In the genomic region with DNA sequence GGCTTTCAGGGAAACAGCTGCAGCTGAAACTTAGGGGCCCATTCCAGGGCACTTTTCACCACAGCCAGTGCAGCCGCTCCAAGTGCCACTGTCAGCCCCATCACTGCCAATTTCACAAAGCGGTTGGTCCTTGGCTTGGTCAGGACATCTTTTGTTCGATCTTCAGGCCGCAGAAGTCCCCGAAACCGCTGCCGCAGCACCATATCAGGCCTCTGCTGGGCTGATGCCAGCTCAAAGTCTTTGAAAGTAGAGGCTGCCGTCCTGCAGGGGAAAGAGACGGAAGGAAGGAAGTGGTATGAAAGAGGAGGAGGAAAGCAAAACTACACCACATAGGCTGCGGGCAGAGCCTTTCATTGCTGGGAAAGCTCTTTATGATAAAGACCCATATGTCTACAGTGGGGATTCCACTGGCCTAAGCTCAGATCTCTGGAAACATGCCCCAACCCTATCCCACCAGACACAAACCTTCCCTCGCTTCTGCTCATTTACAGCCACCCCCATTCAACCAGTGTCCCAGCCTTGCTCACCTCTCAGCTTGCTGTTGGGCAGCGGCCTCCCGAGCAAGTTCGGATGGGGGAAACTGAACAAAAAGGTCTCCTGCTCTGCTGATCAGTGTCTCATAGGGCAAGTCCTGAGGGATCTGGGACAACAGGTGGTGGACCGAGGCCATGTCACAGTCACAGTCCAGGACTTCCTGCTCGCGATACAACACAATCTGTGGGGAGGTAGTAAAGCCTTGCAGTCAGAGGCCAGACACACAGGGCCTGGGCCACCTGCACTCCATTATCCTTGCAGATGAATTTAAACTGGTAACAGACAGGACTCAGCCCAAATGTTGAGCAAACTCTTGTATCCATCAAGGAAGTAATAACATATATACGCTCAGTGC, we compare ENCODE assay signal across 10 cellular contexts. TPM values are rescaled to one million over a fixed set of nuclear protein-coding genes. Genes with fewer than 3 reads are reported as not detected.
A peak's percentile ranks its signal among the peaks of the same experiment; 100 is the strongest.
DNase-seq lines count a peak whose midpoint lies in the region; ATAC-seq and TF ChIP-seq lines count a peak whose summit lies in the region.
"Had no signal": no experiment of that assay in that cellular context is flagged by ENCODE, and none has a peak within 500 bp of the region (broad histone marks: within the 10 kb centered on the region; RNA-seq: fewer than 3 reads in every experiment).

No MANE protein-coding gene starts in this region.

- TF ChIP-seq POLR2A in spleen (IDR thresholded peaks at IDR 0.05), result no peak

- H3K36me3 ChIP-seq in DOHH2 (ENCODE audit: control insufficient read depth, low read length) (peaks cover 66% of the 10 kb centered on the region), spleen (peaks cover 0 to 99% (median 64%) of the 10 kb centered on the region in 6 donors)

- H3K27ac Mint-ChIP-seq in T-helper 17 cell, result peak overlapping the region; percentile 84
- peak overlapping the region; percentile 91 for H3K27ac Mint-ChIP-seq in activated naive CD4-positive, alpha-beta T cell treated with anti-CD3 and anti-CD28 coated beads for 36 hours

- H3K27me3 Mint-ChIP-seq in T-helper 17 cell, result no peaks in the 10 kb centered on the region
- no peaks in the 10 kb centered on the region for H3K27me3 Mint-ChIP-seq in activated naive CD4-positive, alpha-beta T cell treated with anti-CD3 and anti-CD28 coated beads for 36 hours (ENCODE audit: low read depth)

- intact Hi-C loops in activated naive CD4-positive, alpha-beta T cell treated with anti-CD3 and anti-CD28 coated beads for 36 hours (cut with micrococcal nuclease), result loop anchor here (1.0 to 2.0 kb wide), 2 partner anchors 23 to 40 kb away; a partner anchor contains a TSS
- intact Hi-C loops in spleen (cut with DNase I; ENCODE audit: low total_unique reads), result loop anchor here (10.0 kb wide), 1 partner anchor 84 kb away; no protein-coding TSS in a partner anchor

- CTCF ChIA-PET in activated naive CD4-positive, alpha-beta T cell treated with anti-CD3 and anti-CD28 coated beads for 36 hours (lab: Charles Lee), result interaction anchor here (0.6 to 3.0 kb wide), 3 partner anchors 25 to 84 kb away, joined by 3 to 9 read pairs (median 3); no protein-coding TSS in a partner anchor

- peak; percentile 92 for ATAC-seq in T-helper 17 cell
- no peak for ATAC-seq in GM21381 (IDR thresholded peaks at IDR 0.05; ENCODE audit: unreplicated experiment)
- no peak for ATAC-seq in HG03520 (IDR thresholded peaks at IDR 0.05; ENCODE audit: unreplicated experiment)

- DNase-seq in T-helper 17 cell, result peak; percentile 29 to 48 (median 47)
- DNase-seq in activated naive CD4-positive, alpha-beta T cell treated with anti-CD3 and anti-CD28 coated beads for 36 hours, result peak; percentile 79
- DNase-seq in spleen, result peak; percentile 84
- no peak for DNase-seq in COLO829 (ENCODE audit: low spot score)
- DNase-seq in GM03348 (ENCODE audit: low spot score), result no peak
- DNase-seq: NCI-H526 treated with DMSO at 0.1 percent for 48 hours had no signal

- no peaks in the 10 kb centered on the region for H3F3A ChIP-seq in DOHH2 (ENCODE audit: control insufficient read depth, insufficient read depth)

- peak overlapping the region; percentile 88 for H3K4me3 Mint-ChIP-seq in T-helper 17 cell
- peak overlapping the region; percentile 74 for H3K4me3 Mint-ChIP-seq in activated naive CD4-positive, alpha-beta T cell treated with anti-CD3 and anti-CD28 coated beads for 36 hours

- H3K27me3 ChIP-seq in DOHH2 (ENCODE audit: control insufficient read depth, low read length) (no peaks in the 10 kb centered on the region), spleen (replicated peaks in 1 of 7) (no peaks in the 10 kb centered on the region)
- H3K27me3 ChIP-seq: cardiac muscle cell had no signal

- H3K36me3 Mint-ChIP-seq in T-helper 17 cell (ENCODE audit: low read depth), result peaks cover 4% of the 10 kb centered on the region
- peaks cover 72% of the 10 kb centered on the region for H3K36me3 Mint-ChIP-seq in activated naive CD4-positive, alpha-beta T cell treated with anti-CD3 and anti-CD28 coated beads for 36 hours (ENCODE audit: low read depth)

- H3K9me3 Mint-ChIP-seq in activated naive CD4-positive, alpha-beta T cell treated with anti-CD3 and anti-CD28 coated beads for 36 hours, result no peaks in the 10 kb centered on the region

- H3K79me2 ChIP-seq in DOHH2 (ENCODE audit: control insufficient read depth, low read length), result no peaks in the 10 kb centered on the region

- 19 to 36% (median 28%) methylated on average over 18 of the region's 18 CpGs for WGBS in spleen, 5 donors

- H3K9me2 ChIP-seq in DOHH2 (replicated peaks; ENCODE audit: control insufficient read depth, low read length), result no peaks in the 10 kb centered on the region

- H3K4me1 ChIP-seq in DOHH2 (ENCODE audit: control insufficient read depth, low read length), result peaks cover 32% of the 10 kb centered on the region
- H3K4me1 ChIP-seq in spleen, result peaks cover 22 to 55% (median 35%) of the 10 kb centered on the region in 6 donors

- peaks cover 43% of the 10 kb centered on the region for H3K4me1 Mint-ChIP-seq in T-helper 17 cell
- peaks cover 55% of the 10 kb centered on the region for H3K4me1 Mint-ChIP-seq in activated naive CD4-positive, alpha-beta T cell treated with anti-CD3 and anti-CD28 coated beads for 36 hours (ENCODE audit: low read depth)

- no peak overlapping the region for H3K27ac ChIP-seq in DOHH2 (ENCODE audit: low read depth, low read length)
- H3K27ac ChIP-seq in spleen, result peak overlapping the region; percentile 3 to 85 (median 74)
- H3K27ac ChIP-seq: cardiac muscle cell had no signal

- no peaks in the 10 kb centered on the region for H3K9me3 ChIP-seq in DOHH2 (ENCODE audit: control insufficient read depth, insufficient read depth, low read length)
- no peaks in the 10 kb centered on the region for H3K9me3 ChIP-seq in T-helper 17 cell (ENCODE audit: control insufficient read depth, low read length, poor library complexity, severe bottlenecking)
- no peaks in the 10 kb centered on the region for H3K9me3 ChIP-seq in spleen

- peak overlapping the region; percentile 46 for H3K4me2 ChIP-seq in DOHH2 (ENCODE audit: low read length)

- H3K4me3 ChIP-seq in DOHH2 (ENCODE audit: low read length) (no peak overlapping the region), spleen (peak overlapping the region in 5 of 8 donors; percentile 4 to 53 (median 20))
- H3K4me3 ChIP-seq: cardiac muscle cell had no signal

- no peaks in the 10 kb centered on the region; the same call in 1 of the 2 replicates for H4K20me1 ChIP-seq in DOHH2 (ENCODE audit: control insufficient read depth, insufficient read depth, low read depth, low read length)

- TF ChIP-seq CTCF in DOHH2 (IDR thresholded peaks at IDR 0.05; ENCODE audit: low read depth, low read length, poor library complexity, severe bottlenecking), result no peak
- no peak for TF ChIP-seq CTCF in spleen (IDR thresholded peaks at IDR 0.05 in 8 of 11, conservative IDR thresholded peaks at IDR 0.05 in 3 of 11)

RNA-seq across cellular contexts. Expression of a gene that starts 23.5 kb away (rescaled TPM):
- total RNA-seq in T-helper 17 cell (10 to 100 TPM; 20.6 to 29.4 TPM), spleen (10 to 100 TPM; 30.6 to 41.0 (median 34.8) TPM)
- 10 to 100 TPM; 16.2 to 17.4 TPM for total RNA-seq in activated naive CD4-positive, alpha-beta T cell treated with anti-CD3 and anti-CD28 coated beads for 36 hours
- polyA plus RNA-seq in spleen, result 10 to 100 TPM in 2 of 3 donors, 1 to 10 TPM in 1; 9.2 to 15.1 (median 10.3) TPM

RNA-seq across cellular contexts. Expression of a gene that starts 30.7 kb away (rescaled TPM):
- 10 to 100 TPM; 62.1 to 72.7 TPM for total RNA-seq in T-helper 17 cell
- total RNA-seq in activated naive CD4-positive, alpha-beta T cell treated with anti-CD3 and anti-CD28 coated beads for 36 hours, result 100 to 1,000 TPM; 150 to 160 TPM
- total RNA-seq in spleen, result 100 to 1,000 TPM in 4 of 7 donors, 10 to 100 TPM in 3; 90.2 to 124 (median 105) TPM
- polyA plus RNA-seq in spleen, result 100 to 1,000 TPM in 1 of 3 donors, 10 to 100 TPM in 2; 78.6 to 152 (median 98.9) TPM

RNA-seq across cellular contexts. Expression of a gene that starts 58.3 kb away (rescaled TPM):
- total RNA-seq in T-helper 17 cell (1 to 10 TPM; 1.8 to 3.3 TPM), spleen (10 to 100 TPM in 4 of 7 donors, 1 to 10 TPM in 3; 8.3 to 25.7 (median 12.0) TPM)
- total RNA-seq in activated naive CD4-positive, alpha-beta T cell treated with anti-CD3 and anti-CD28 coated beads for 36 hours, result 10 to 100 TPM; 47.4 to 49.2 TPM
- polyA plus RNA-seq in spleen, result 10 to 100 TPM in 2 of 3 donors, 1 to 10 TPM in 1; 5.7 to 11.7 (median 11.6) TPM

Comparison
In these comparisons a context has a peak if more than half of its experiments do, and no peak if none do; other contexts are left out.
1. DNase-seq: peak in T-helper 17 cell (3 of 3), activated naive CD4-positive, alpha-beta T cell treated with anti-CD3 and anti-CD28 coated beads for 36 hours (single experiment) and spleen (single experiment); none in COLO829 (single experiment) and GM03348 (single experiment).